ENCODE assay signal across 1 cellular context in the genomic region with DNA sequence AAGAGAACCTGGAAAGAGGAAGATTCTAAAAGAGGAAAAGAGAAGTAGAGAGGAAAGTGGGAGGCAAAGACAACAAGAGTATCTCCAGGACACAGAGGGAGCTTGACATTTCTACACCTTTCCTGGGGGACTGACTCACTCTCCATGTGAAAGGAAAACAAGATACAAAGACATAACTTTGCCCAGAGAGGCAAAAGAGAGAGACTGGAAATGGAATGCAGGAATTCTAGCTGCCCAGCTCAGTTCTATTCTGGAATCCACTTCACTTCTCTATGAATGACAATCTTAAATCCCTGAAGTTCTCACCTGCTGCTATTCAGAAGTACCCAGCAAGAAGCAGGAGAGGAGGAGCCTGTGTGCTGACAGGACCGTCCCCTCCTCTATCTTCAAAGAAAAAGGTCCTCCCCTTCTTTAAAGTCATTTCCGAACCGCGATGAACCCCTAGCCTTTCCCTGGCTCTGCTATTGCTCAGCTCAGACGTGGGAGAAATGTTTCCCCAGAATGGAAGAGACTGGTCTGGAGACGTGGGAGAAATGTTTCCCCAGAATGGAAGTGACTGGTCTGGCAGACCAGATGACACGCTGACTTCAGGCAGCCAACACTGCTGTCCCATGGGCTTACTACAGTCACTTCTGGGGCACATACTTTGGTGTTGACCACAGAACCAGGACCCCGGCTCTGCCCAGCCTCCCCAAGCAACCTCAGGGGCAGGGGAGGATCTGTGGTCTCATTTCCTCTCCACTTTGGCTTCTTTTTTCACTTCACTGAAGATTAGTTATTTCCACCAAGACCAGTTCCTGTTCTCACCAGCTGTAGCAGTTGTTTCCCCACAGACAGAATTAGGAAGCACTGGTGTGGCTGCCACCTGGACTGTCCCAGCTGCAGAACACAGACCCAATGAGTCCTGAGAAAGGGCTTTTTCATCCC.
A peak's percentile ranks its signal among the peaks of the same experiment; 100 is the strongest.
TF ChIP-seq lines count a peak whose summit lies in the region.

No MANE protein-coding gene starts in this region.

TF ChIP-seq in GM12878, 131 proteins besides CTCF, POLR2A, EP300 and RAD21 (continued from another document):
- TF ChIP-seq, protein P1, sequence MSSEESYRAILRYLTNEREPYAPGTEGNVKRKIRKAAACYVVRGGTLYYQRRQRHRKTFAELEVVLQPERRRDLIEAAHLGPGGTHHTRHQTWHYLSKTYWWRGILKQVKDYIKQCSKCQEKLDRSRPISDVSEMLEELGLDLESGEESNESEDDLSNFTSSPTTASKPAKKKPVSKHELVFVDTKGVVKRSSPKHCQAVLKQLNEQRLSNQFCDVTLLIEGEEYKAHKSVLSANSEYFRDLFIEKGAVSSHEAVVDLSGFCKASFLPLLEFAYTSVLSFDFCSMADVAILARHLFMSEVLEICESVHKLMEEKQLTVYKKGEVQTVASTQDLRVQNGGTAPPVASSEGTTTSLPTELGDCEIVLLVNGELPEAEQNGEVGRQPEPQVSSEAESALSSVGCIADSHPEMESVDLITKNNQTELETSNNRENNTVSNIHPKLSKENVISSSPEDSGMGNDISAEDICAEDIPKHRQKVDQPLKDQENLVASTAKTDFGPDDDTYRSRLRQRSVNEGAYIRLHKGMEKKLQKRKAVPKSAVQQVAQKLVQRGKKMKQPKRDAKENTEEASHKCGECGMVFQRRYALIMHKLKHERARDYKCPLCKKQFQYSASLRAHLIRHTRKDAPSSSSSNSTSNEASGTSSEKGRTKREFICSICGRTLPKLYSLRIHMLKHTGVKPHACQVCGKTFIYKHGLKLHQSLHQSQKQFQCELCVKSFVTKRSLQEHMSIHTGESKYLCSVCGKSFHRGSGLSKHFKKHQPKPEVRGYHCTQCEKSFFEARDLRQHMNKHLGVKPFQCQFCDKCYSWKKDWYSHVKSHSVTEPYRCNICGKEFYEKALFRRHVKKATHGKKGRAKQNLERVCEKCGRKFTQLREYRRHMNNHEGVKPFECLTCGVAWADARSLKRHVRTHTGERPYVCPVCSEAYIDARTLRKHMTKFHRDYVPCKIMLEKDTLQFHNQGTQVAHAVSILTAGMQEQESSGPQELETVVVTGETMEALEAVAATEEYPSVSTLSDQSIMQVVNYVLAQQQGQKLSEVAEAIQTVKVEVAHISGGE (CRISPR knock-in tag; IDR thresholded peaks at IDR 0.05): no peak
- TF ChIP-seq, protein P2, sequence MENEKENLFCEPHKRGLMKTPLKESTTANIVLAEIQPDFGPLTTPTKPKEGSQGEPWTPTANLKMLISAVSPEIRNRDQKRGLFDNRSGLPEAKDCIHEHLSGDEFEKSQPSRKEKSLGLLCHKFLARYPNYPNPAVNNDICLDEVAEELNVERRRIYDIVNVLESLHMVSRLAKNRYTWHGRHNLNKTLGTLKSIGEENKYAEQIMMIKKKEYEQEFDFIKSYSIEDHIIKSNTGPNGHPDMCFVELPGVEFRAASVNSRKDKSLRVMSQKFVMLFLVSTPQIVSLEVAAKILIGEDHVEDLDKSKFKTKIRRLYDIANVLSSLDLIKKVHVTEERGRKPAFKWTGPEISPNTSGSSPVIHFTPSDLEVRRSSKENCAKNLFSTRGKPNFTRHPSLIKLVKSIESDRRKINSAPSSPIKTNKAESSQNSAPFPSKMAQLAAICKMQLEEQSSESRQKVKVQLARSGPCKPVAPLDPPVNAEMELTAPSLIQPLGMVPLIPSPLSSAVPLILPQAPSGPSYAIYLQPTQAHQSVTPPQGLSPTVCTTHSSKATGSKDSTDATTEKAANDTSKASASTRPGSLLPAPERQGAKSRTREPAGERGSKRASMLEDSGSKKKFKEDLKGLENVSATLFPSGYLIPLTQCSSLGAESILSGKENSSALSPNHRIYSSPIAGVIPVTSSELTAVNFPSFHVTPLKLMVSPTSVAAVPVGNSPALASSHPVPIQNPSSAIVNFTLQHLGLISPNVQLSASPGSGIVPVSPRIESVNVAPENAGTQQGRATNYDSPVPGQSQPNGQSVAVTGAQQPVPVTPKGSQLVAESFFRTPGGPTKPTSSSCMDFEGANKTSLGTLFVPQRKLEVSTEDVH (IDR thresholded peaks at IDR 0.05; ENCODE audit: low read depth, partially characterized antibody): no peak
- TF ChIP-seq, protein P3, sequence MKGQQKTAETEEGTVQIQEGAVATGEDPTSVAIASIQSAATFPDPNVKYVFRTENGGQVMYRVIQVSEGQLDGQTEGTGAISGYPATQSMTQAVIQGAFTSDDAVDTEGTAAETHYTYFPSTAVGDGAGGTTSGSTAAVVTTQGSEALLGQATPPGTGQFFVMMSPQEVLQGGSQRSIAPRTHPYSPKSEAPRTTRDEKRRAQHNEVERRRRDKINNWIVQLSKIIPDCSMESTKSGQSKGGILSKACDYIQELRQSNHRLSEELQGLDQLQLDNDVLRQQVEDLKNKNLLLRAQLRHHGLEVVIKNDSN (IDR thresholded peaks at IDR 0.05; ENCODE audit: borderline replicate concordance, extremely low read length, insufficient read depth, low read depth, low read length): no peak
- TF ChIP-seq EED (IDR thresholded peaks at IDR 0.05; ENCODE audit: low read depth): peak; percentile 95
- TF ChIP-seq KAT2A (conservative IDR thresholded peaks at IDR 0.05; ENCODE audit: control insufficient read depth, low read depth, low read length): no peak
- TF ChIP-seq, protein P4, sequence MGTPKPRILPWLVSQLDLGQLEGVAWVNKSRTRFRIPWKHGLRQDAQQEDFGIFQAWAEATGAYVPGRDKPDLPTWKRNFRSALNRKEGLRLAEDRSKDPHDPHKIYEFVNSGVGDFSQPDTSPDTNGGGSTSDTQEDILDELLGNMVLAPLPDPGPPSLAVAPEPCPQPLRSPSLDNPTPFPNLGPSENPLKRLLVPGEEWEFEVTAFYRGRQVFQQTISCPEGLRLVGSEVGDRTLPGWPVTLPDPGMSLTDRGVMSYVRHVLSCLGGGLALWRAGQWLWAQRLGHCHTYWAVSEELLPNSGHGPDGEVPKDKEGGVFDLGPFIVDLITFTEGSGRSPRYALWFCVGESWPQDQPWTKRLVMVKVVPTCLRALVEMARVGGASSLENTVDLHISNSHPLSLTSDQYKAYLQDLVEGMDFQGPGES (IDR thresholded peaks at IDR 0.05): no peak
- TF ChIP-seq HCFC1 (IDR thresholded peaks at IDR 0.05; ENCODE audit: low read length): no peak
- 0 out of 2 replicates have a peak, but pooled peaks have one; percentile 31 for TF ChIP-seq CHD2 (IDR thresholded peaks at IDR 0.05; ENCODE audit: borderline replicate concordance, low read depth, low read length)
- no peak for TF ChIP-seq NFXL1 (IDR thresholded peaks at IDR 0.05; ENCODE audit: borderline replicate concordance)
- TF ChIP-seq SUPT20H (IDR thresholded peaks at IDR 0.05; ENCODE audit: borderline replicate concordance, control insufficient read depth, low read depth, low read length): no peak
- TF ChIP-seq, protein P5, sequence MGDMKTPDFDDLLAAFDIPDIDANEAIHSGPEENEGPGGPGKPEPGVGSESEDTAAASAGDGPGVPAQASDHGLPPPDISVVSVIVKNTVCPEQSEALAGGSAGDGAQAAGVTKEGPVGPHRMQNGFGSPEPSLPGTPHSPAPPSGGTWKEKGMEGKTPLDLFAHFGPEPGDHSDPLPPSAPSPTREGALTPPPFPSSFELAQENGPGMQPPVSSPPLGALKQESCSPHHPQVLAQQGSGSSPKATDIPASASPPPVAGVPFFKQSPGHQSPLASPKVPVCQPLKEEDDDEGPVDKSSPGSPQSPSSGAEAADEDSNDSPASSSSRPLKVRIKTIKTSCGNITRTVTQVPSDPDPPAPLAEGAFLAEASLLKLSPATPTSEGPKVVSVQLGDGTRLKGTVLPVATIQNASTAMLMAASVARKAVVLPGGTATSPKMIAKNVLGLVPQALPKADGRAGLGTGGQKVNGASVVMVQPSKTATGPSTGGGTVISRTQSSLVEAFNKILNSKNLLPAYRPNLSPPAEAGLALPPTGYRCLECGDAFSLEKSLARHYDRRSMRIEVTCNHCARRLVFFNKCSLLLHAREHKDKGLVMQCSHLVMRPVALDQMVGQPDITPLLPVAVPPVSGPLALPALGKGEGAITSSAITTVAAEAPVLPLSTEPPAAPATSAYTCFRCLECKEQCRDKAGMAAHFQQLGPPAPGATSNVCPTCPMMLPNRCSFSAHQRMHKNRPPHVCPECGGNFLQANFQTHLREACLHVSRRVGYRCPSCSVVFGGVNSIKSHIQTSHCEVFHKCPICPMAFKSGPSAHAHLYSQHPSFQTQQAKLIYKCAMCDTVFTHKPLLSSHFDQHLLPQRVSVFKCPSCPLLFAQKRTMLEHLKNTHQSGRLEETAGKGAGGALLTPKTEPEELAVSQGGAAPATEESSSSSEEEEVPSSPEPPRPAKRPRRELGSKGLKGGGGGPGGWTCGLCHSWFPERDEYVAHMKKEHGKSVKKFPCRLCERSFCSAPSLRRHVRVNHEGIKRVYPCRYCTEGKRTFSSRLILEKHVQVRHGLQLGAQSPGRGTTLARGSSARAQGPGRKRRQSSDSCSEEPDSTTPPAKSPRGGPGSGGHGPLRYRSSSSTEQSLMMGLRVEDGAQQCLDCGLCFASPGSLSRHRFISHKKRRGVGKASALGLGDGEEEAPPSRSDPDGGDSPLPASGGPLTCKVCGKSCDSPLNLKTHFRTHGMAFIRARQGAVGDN (IDR thresholded peaks at IDR 0.05): peak; percentile 19; the same call in 1 of the 2 replicates
- TF ChIP-seq, protein P6, sequence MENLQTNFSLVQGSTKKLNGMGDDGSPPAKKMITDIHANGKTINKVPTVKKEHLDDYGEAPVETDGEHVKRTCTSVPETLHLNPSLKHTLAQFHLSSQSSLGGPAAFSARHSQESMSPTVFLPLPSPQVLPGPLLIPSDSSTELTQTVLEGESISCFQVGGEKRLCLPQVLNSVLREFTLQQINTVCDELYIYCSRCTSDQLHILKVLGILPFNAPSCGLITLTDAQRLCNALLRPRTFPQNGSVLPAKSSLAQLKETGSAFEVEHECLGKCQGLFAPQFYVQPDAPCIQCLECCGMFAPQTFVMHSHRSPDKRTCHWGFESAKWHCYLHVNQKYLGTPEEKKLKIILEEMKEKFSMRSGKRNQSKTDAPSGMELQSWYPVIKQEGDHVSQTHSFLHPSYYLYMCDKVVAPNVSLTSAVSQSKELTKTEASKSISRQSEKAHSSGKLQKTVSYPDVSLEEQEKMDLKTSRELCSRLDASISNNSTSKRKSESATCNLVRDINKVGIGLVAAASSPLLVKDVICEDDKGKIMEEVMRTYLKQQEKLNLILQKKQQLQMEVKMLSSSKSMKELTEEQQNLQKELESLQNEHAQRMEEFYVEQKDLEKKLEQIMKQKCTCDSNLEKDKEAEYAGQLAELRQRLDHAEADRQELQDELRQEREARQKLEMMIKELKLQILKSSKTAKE (IDR thresholded peaks at IDR 0.05; ENCODE audit: low read depth, poor library complexity, severe bottlenecking): no peak
- no peak for TF ChIP-seq WRNIP1 (IDR thresholded peaks at IDR 0.05; ENCODE audit: borderline replicate concordance, low read depth, low read length)
- TF ChIP-seq SMAD5 (IDR thresholded peaks at IDR 0.05; ENCODE audit: low read depth): no peak
- TF ChIP-seq BRCA1 (IDR thresholded peaks at IDR 0.05; ENCODE audit: low read depth, low read length): no peak
- TF ChIP-seq TBL1XR1 (IDR thresholded peaks at IDR 0.05; ENCODE audit: low read depth, low read length): peak; percentile 83
- TF ChIP-seq NR2C2 (IDR thresholded peaks at IDR 0.05; ENCODE audit: borderline replicate concordance, control insufficient read depth, insufficient read length, low read depth): no peak
- TF ChIP-seq RBBP5 (conservative IDR thresholded peaks at IDR 0.05): no peak
- no peak for TF ChIP-seq JUND (IDR thresholded peaks at IDR 0.05; ENCODE audit: low read depth, low read length)
- TF ChIP-seq TCF7 (IDR thresholded peaks at IDR 0.05; ENCODE audit: borderline replicate concordance): no peak
- no peak for TF ChIP-seq NR2C1 (IDR thresholded peaks at IDR 0.05)
- peak; percentile 45 for TF ChIP-seq JUNB (IDR thresholded peaks at IDR 0.05)
- no peak for TF ChIP-seq ZNF24 (IDR thresholded peaks at IDR 0.05)
